Comparison of ENCODE assay signal across 12 cellular contexts in genomic region chr2:190698895-190699294, GRCh38. TPM values are rescaled to one million over a fixed set of nuclear protein-coding genes. Genes with fewer than 3 reads are reported as not detected.
DNase-seq lines count a peak whose midpoint lies in the region; ATAC-seq, FAIRE-seq and TF ChIP-seq lines count a peak whose summit lies in the region.
"Had no signal": no experiment of that assay in that cellular context is flagged by ENCODE, and none has a peak within 500 bp of the region (broad histone marks: within the 10 kb centered on the region; RNA-seq: fewer than 3 reads in every experiment).

No MANE protein-coding gene starts in this region.

- no peak overlapping the region for H3K27ac ChIP-seq in HepG2 (ENCODE audit: extremely low read length, insufficient read depth, low read length)
- H3K27ac ChIP-seq in left lung = no peak overlapping the region
- no peak overlapping the region for H3K27ac ChIP-seq in adrenal gland
- H3K27ac ChIP-seq: sigmoid colon had no signal

- TF ChIP-seq POLR2A in HepG2 (IDR thresholded peaks at IDR 0.05; ENCODE audit: insufficient read depth in 1 of 2, low read depth in 2 of 2, low read length in 2 of 2) (no peak), adrenal gland (IDR thresholded peaks at IDR 0.05) (no peak)

- H3K36me3 ChIP-seq in HepG2 (replicated peaks in 1 of 2; ENCODE audit: control insufficient read depth in 1 of 2, insufficient read depth in 2 of 2, low read length in 2 of 2) = no peaks in the 10 kb centered on the region
- H3K36me3 ChIP-seq in left lung = no peaks in the 10 kb centered on the region
- H3K36me3 ChIP-seq in adrenal gland (replicated peaks in 1 of 2) = no peaks in the 10 kb centered on the region
- H3K36me3 ChIP-seq: sigmoid colon had no signal

- POLR2A ChIA-PET in HepG2 (lab: Yijun Ruan, JAX) = no interaction called here

- no peak for TF ChIP-seq RAD21 in HepG2 (CRISPR knock-in tag; IDR thresholded peaks at IDR 0.05)

- FAIRE-seq in HepG2 (lab: Jason Lieb, UNC) = no peak

- 27% methylated on average over 5 of the region's 5 CpGs for WGBS in HepG2 (ENCODE audit: low lambda C conversion rate)
- 72 to 79% (median 78%) methylated on average over 5 of the region's 5 CpGs for WGBS in adrenal gland, 4 donors

- TF ChIP-seq EP300 in HepG2 (IDR thresholded peaks at IDR 0.05; ENCODE audit: low read depth in 2 of 2, low read length in 2 of 2) (no peak), HepG2 (CRISPR knock-in tag; IDR thresholded peaks at IDR 0.05; ENCODE audit: borderline replicate concordance) (no peak)

- peaks cover 13% of the 10 kb centered on the region for H3K4me1 ChIP-seq in HepG2 (ENCODE audit: insufficient read depth, low read length)
- no peaks in the 10 kb centered on the region for H3K4me1 ChIP-seq in left lung
- H3K4me1 ChIP-seq in adrenal gland (replicated peaks in 1 of 2) = no peaks in the 10 kb centered on the region
- H3K4me1 ChIP-seq: sigmoid colon had no signal

- TF ChIP-seq CTCF in AG09309 (IDR thresholded peaks at IDR 0.05; ENCODE audit: control insufficient read depth, insufficient read depth, low read depth, low read length, missing control alignments) = peak; percentile 49
- TF ChIP-seq CTCF in HFF-Myc (IDR thresholded peaks at IDR 0.05; ENCODE audit: low read depth, low read length, missing control alignments) = peak; percentile 34
- TF ChIP-seq CTCF in HepG2 (CRISPR knock-in tag; IDR thresholded peaks at IDR 0.05) = peak; percentile 44
- peak in 1 of 2 donors; percentile 8 for TF ChIP-seq CTCF in left lung (IDR thresholded peaks at IDR 0.05)
- TF ChIP-seq CTCF in adrenal gland (IDR thresholded peaks at IDR 0.05) = no peak

- CTCF ChIA-PET in HepG2 (lab: Yijun Ruan, JAX; ENCODE audit: low intra/inter-chr PET ratio, low total read pairs) = no interaction called here

- peak overlapping the region; percentile 8; the same call in 1 of the 2 replicates for H3K4me2 ChIP-seq in HepG2 (ENCODE audit: low read depth, low read length)

- no peak overlapping the region for H3K4me3 ChIP-seq in AG09309 (ENCODE audit: control insufficient read depth, low read depth, low read length)
- no peak overlapping the region for H3K4me3 ChIP-seq in HFF-Myc (replicated peaks; ENCODE audit: low read depth, low read length)
- no peak overlapping the region for H3K4me3 ChIP-seq in HepG2 (replicated peaks in 1 of 3; ENCODE audit: insufficient read depth in 1 of 3, low read depth in 2 of 3, low read length in 3 of 3)
- no peak overlapping the region for H3K4me3 ChIP-seq in left lung
- H3K4me3 ChIP-seq in adrenal gland = no peak overlapping the region
- H3K4me3 ChIP-seq: sigmoid colon had no signal

- no peak overlapping the region for H2AFZ ChIP-seq in HepG2 (ENCODE audit: low read length)

- no peaks in the 10 kb centered on the region for H4K20me1 ChIP-seq in HepG2 (ENCODE audit: insufficient read depth, low read length)

- ATAC-seq in HepG2 (peak; percentile 79), left lung (no peak), HG02678 (IDR thresholded peaks at IDR 0.05; ENCODE audit: unreplicated experiment) (no peak)
- ATAC-seq: activated naive CD8-positive, alpha-beta T cell treated with anti-CD3 and anti-CD28 coated beads, Interleukin-2, amount 50 U/mL, for 24 hours; effector memory CD8-positive, alpha-beta T cell had no signal

- no peaks in the 10 kb centered on the region for H3K79me2 ChIP-seq in HepG2 (ENCODE audit: insufficient read depth, low read length)

- H3K9ac ChIP-seq in HepG2 (ENCODE audit: insufficient read depth, low read depth, low read length) = no peak overlapping the region

- BruUV-seq in HepG2 (replicated peaks; lab: Mats Ljungman, UMichigan) = no TSS peak

- DNase-seq in AG09309 (ENCODE audit: low read depth) (no peak), HFF-Myc (ENCODE audit: extremely low read depth, low read depth) (no peak), ecto neural progenitor cell (ENCODE audit: low spot score) (peak; percentile 61), HepG2 (ENCODE audit: low spot score) (peak; percentile 14), left lung (no peak), NCI-H146 treated with DMSO at 0.1 percent for 48 hours (lab: John Stamatoyannopoulos, UW; ENCODE audit: unreplicated experiment) (no peak), adrenal gland (no peak)
- DNase-seq: activated naive CD8-positive, alpha-beta T cell treated with anti-CD3 and anti-CD28 coated beads, Interleukin-2, amount 50 U/mL, for 24 hours; effector memory CD8-positive, alpha-beta T cell; SIG-M5; sigmoid colon had no signal

- no peaks in the 10 kb centered on the region for H3K9me3 ChIP-seq in HepG2 (ENCODE audit: low read length)
- H3K9me3 ChIP-seq in left lung = no peaks in the 10 kb centered on the region
- no peaks in the 10 kb centered on the region for H3K9me3 ChIP-seq in adrenal gland (replicated peaks in 1 of 3)
- H3K9me3 ChIP-seq: sigmoid colon had no signal

- H3K27me3 ChIP-seq in HepG2 (ENCODE audit: control insufficient read depth in 1 of 2, insufficient read depth in 2 of 2, low read length in 2 of 2) = peaks cover 1 to 11% of the 10 kb centered on the region in 2 experiments; a peak in 2 of 5 replicates
- H3K27me3 ChIP-seq in left lung = no peaks in the 10 kb centered on the region
- no peaks in the 10 kb centered on the region for H3K27me3 ChIP-seq in adrenal gland
- H3K27me3 ChIP-seq: sigmoid colon had no signal

- intact Hi-C loops in HepG2 (cut with micrococcal nuclease; ENCODE audit: unreplicated experiment) (no loop called here), left lung (cut with DNase I) (no loop called here), adrenal gland (cut with DNase I) (no loop called here)

- in situ Hi-C loops in HepG2 (cut with HindIII; ENCODE audit: extremely low pct_ligation_motif_present, low pct_unique_long_range_greater_than_20kb) = no loop called here

TF ChIP-seq in HepG2, 621 proteins besides CTCF, POLR2A, EP300 and RAD21:
- TF ChIP-seq ZNF772 (CRISPR knock-in tag; IDR thresholded peaks at IDR 0.05) (no peak), SNAPC5 (CRISPR knock-in tag; IDR thresholded peaks at IDR 0.05; ENCODE audit: borderline replicate concordance) (no peak), FOSL1 (CRISPR knock-in tag; IDR thresholded peaks at IDR 0.05; ENCODE audit: borderline replicate concordance) (no peak), KMT2A (CRISPR knock-in tag; IDR thresholded peaks at IDR 0.05) (no peak), SRSF4 (IDR thresholded peaks at IDR 0.05; ENCODE audit: low read depth, low read length, poor library complexity, severe bottlenecking) (no peak), TEAD3 (CRISPR knock-in tag; optimal IDR thresholded peaks at IDR 0.05; ENCODE audit: borderline replicate concordance) (peak; percentile 20), HIC2 (CRISPR knock-in tag; IDR thresholded peaks at IDR 0.05; ENCODE audit: low read depth) (no peak), IKZF1 (IDR thresholded peaks at IDR 0.05) (no peak), KLF6 (CRISPR knock-in tag; IDR thresholded peaks at IDR 0.05) (no peak), ZBTB42 (CRISPR knock-in tag; IDR thresholded peaks at IDR 0.05) (no peak), STAG1 (CRISPR knock-in tag; IDR thresholded peaks at IDR 0.05) (peak; percentile 27; the same call in 1 of the 2 replicates), SALL2 (CRISPR knock-in tag; IDR thresholded peaks at IDR 0.05) (no peak), SP1 (IDR thresholded peaks at IDR 0.05) (no peak), SP1 (CRISPR knock-in tag; IDR thresholded peaks at IDR 0.05) (no peak), ZNF235 (CRISPR knock-in tag; IDR thresholded peaks at IDR 0.05; ENCODE audit: borderline replicate concordance) (no peak)

RNA-seq across cellular contexts. Expression of gene NAB1, which starts 50.0 kb away (rescaled TPM):
- total RNA-seq in HepG2 (2016; rRNA removed; fragmentation: Illumina TruSeq; extraction: Trizol) (46.0 and 51.2 TPM in 2 replicates), left lung (10 to 100 TPM; 28.4 to 32.9 TPM), adrenal gland (10 to 100 TPM; 19.3 to 43.7 (median 29.9) TPM)
- total RNA-seq in HepG2 (2016; cell fraction: cytosol; rRNA removed; fragmentation: Illumina TruSeq; extraction: Trizol; ENCODE audit: low read depth) = 139 and 176 TPM in 2 replicates
- total RNA-seq in HepG2 (2016; cell fraction: insoluble cytoplasmic fraction; rRNA removed; fragmentation: Illumina TruSeq; extraction: Trizol) = 49.6 and 52.0 TPM in 2 replicates
- total RNA-seq in HepG2 (2016; cell fraction: membrane; rRNA removed; fragmentation: Illumina TruSeq; extraction: Trizol) = 123 and 139 TPM in 2 replicates
- total RNA-seq in HepG2 (2016; cell fraction: nucleus; rRNA removed; fragmentation: Illumina TruSeq; extraction: Trizol) = 44.1 and 50.2 TPM in 2 replicates
- polyA plus RNA-seq in HepG2 (2011; rRNA removed) (19.6 and 24.5 TPM in 2 replicates), adrenal gland (10 to 100 TPM; 13.0 to 29.9 (median 15.9) TPM)
- polyA plus RNA-seq in HepG2 (2011; cell fraction: cytosol; rRNA removed) = 9.0 and 11.6 TPM in 2 replicates
- 38.8 and 42.4 TPM in 2 replicates for polyA plus RNA-seq in HepG2 (2011; cell fraction: nucleus; rRNA removed)
- 23.4 and 23.6 TPM in 2 replicates for polyA plus RNA-seq in HepG2 (2012)
- 7.2 and 7.4 TPM in 2 replicates for polyA plus RNA-seq in HepG2 (2016; cell fraction: cytosol; fragmentation: Illumina TruSeq; extraction: Trizol; ENCODE audit: low read depth)
- 43.9 and 45.3 TPM in 2 replicates for polyA plus RNA-seq in HepG2 (2016; cell fraction: insoluble cytoplasmic fraction; fragmentation: Illumina TruSeq; extraction: Trizol; ENCODE audit: low read depth)
- 24.2 and 27.5 TPM in 2 replicates for polyA plus RNA-seq in HepG2 (2016; cell fraction: membrane; fragmentation: Illumina TruSeq; extraction: Trizol; ENCODE audit: low read depth)
- 72.5 and 83.7 TPM in 2 replicates for polyA plus RNA-seq in HepG2 (2016; cell fraction: nucleus; fragmentation: Illumina TruSeq; extraction: Trizol; ENCODE audit: insufficient read depth, low read depth)
- polyA minus RNA-seq in HepG2 (2011; rRNA and poly(A)+ RNA removed; ENCODE audit: low replicate concordance) = 18.6 and 50.1 TPM in 2 replicates
- 28.5 and 29.1 TPM in 2 replicates for polyA minus RNA-seq in HepG2 (2011; cell fraction: cytosol; rRNA and poly(A)+ RNA removed)
- polyA minus RNA-seq in HepG2 (2011; cell fraction: nucleus; rRNA and poly(A)+ RNA removed) = 33.7 and 45.5 TPM in 2 replicates

Comparison
In these comparisons a context has a peak if more than half of its experiments do, and no peak if none do; other contexts are left out.
1. DNase-seq: peak in ecto neural progenitor cell (single experiment) and HepG2 (single experiment); none in AG09309 (single experiment), HFF-Myc (single experiment), left lung (0 of 2), NCI-H146 treated with DMSO at 0.1 percent for 48 hours (single experiment) and adrenal gland (0 of 7).
2. CTCF ChIP-seq: peak in AG09309 (single experiment), HFF-Myc (single experiment) and HepG2 (single experiment); none in adrenal gland (0 of 6).